ENCODE assay signal across 1 cellular context in the genomic region with DNA sequence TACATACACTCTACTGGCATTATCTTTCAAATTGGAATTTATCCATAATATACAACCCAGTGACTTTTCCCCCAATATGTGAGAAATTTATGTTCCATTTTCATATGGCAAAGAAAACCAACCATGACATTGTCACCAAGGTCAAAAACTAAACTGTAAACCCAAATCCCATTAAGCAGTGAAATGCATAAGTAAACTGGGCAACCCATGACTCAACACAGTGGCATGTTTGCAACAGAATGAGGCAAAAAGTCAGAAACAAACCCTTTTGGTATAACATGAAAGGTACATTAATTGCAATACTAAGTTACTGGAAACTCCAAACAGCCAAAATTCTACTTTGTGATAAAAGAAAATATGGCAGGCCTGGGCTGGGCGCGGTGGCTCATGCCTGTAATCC.
TF ChIP-seq lines count a peak whose summit lies in the region.

No MANE protein-coding gene starts in this region.

TF ChIP-seq in HepG2, 621 proteins besides CTCF, POLR2A, EP300 and RAD21 (continued from another document):
- TF ChIP-seq ZNF441 (CRISPR knock-in tag; IDR thresholded peaks at IDR 0.05; ENCODE audit: borderline replicate concordance) (0 out of 2 replicates have a peak, but pooled peaks have one; percentile 33), RARG (CRISPR knock-in tag; IDR thresholded peaks at IDR 0.05; ENCODE audit: low read depth) (no peak), ZNF614 (CRISPR knock-in tag; IDR thresholded peaks at IDR 0.05; ENCODE audit: borderline replicate concordance) (peak; percentile 50; the same call in 1 of the 2 replicates), GATAD2A (CRISPR knock-in tag; IDR thresholded peaks at IDR 0.05) (peak; percentile 67), TMF1 (CRISPR knock-in tag; IDR thresholded peaks at IDR 0.05; ENCODE audit: low read depth) (no peak)
- TF ChIP-seq, protein P1, sequence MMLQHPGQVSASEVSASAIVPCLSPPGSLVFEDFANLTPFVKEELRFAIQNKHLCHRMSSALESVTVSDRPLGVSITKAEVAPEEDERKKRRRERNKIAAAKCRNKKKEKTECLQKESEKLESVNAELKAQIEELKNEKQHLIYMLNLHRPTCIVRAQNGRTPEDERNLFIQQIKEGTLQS (CRISPR knock-in tag; IDR thresholded peaks at IDR 0.05), result peak; percentile 59
